In genomic region chr2:144382848-144383247, GRCh38 we compare ENCODE assay signal across 8 cellular contexts.
A peak's percentile ranks its signal among the peaks of the same experiment; 100 is the strongest.
DNase-seq lines count a peak whose midpoint lies in the region; ATAC-seq, FAIRE-seq and TF ChIP-seq lines count a peak whose summit lies in the region.

No MANE protein-coding gene starts in this region.

- no peaks in the 10 kb centered on the region for H3K36me3 Mint-ChIP-seq in activated T-cell treated with anti-CD3 and anti-CD28 coated beads, Interleukin-2, amount 50 U/mL, for 24 hours (ENCODE audit: low read depth)
- no peaks in the 10 kb centered on the region for H3K36me3 Mint-ChIP-seq in T-cell
- no peaks in the 10 kb centered on the region for H3K36me3 Mint-ChIP-seq in natural killer cell

- no peak for DNase-seq in activated T-cell treated with anti-CD3 and anti-CD28 coated beads, Interleukin-2, amount 50 U/mL, for 24 hours
- DNase-seq in activated T-cell treated with anti-CD3 and anti-CD28 coated beads for 4 hours (no peak), T-cell (peak in 21 of 34 experiments; percentile 0 to 66 (median 21)), natural killer cell (no peak), DMS114 treated with DMSO at 0.1 percent for 48 hours (lab: John Stamatoyannopoulos, UW; ENCODE audit: unreplicated experiment) (no peak), amniotic stem cell (lab: John Stamatoyannopoulos, UW) (no peak), urothelium cell line (ENCODE audit: low spot score) (no peak)

- CTCF ChIA-PET in T-cell (lab: Charles Lee), result interaction anchor here in 1 of 2 donors (0.6 to 0.9 kb wide), 3 partner anchors 16 to 854 kb away, joined by 4 read pairs; no protein-coding TSS in a partner anchor

- no peak for TF ChIP-seq CTCF in natural killer cell (IDR thresholded peaks at IDR 0.05)

- intact Hi-C loops in natural killer cell (cut with micrococcal nuclease), result loop anchor here (2.0 to 5.0 kb wide), 2 partner anchors 58 to 124 kb away; no protein-coding TSS in a partner anchor

- POLR2A ChIA-PET in T-cell (lab: Charles Lee), result interaction anchor here (0.5 to 1.0 kb wide), 3 partner anchors 52 to 111 kb away, joined by 3 to 5 read pairs (median 3); no protein-coding TSS in a partner anchor

- no peak for FAIRE-seq in urothelium cell line (lab: Jason Lieb, UNC)

- H3K4me1 Mint-ChIP-seq in activated T-cell treated with anti-CD3 and anti-CD28 coated beads, Interleukin-2, amount 50 U/mL, for 24 hours (ENCODE audit: low read depth), result peaks cover 51% of the 10 kb centered on the region
- H3K4me1 Mint-ChIP-seq in T-cell (peaks cover 27 to 31% (median 27%) of the 10 kb centered on the region in 3 donors), natural killer cell (peaks cover 58 to 65% of the 10 kb centered on the region in 2 donors)

- H3K27me3 Mint-ChIP-seq in activated T-cell treated with anti-CD3 and anti-CD28 coated beads, Interleukin-2, amount 50 U/mL, for 24 hours, result no peaks in the 10 kb centered on the region
- H3K27me3 Mint-ChIP-seq in T-cell, result peaks cover 0 to 4% of the 10 kb centered on the region in 2 donors
- H3K27me3 Mint-ChIP-seq in natural killer cell (ENCODE audit: low read depth in 2 of 2), result no peaks in the 10 kb centered on the region

- ATAC-seq in HG02981 (IDR thresholded peaks at IDR 0.05; ENCODE audit: unreplicated experiment), result peak; percentile 99
- ATAC-seq in T-cell (replicated peaks in 1 of 4), result peak; percentile 80 to 98 (median 94)
- peak; percentile 86 to 96 (median 91) for ATAC-seq in natural killer cell

- H3K4me3 Mint-ChIP-seq in activated T-cell treated with anti-CD3 and anti-CD28 coated beads, Interleukin-2, amount 50 U/mL, for 24 hours, result no peak overlapping the region
- H3K4me3 Mint-ChIP-seq in T-cell, result peak overlapping the region in 1 of 3 donors; percentile 55
- peak overlapping the region; percentile 36 for H3K4me3 Mint-ChIP-seq in natural killer cell

- peak overlapping the region; percentile 38 for H3K27ac Mint-ChIP-seq in activated T-cell treated with anti-CD3 and anti-CD28 coated beads, Interleukin-2, amount 50 U/mL, for 24 hours
- H3K27ac Mint-ChIP-seq in T-cell (peak overlapping the region in 1 of 2 donors; percentile 44), natural killer cell (peak overlapping the region; percentile 61 to 87)

- no peaks in the 10 kb centered on the region for H3K9me3 Mint-ChIP-seq in activated T-cell treated with anti-CD3 and anti-CD28 coated beads, Interleukin-2, amount 50 U/mL, for 24 hours
- H3K9me3 Mint-ChIP-seq in T-cell (no peaks in the 10 kb centered on the region), natural killer cell (no peaks in the 10 kb centered on the region)

Comparison
In these comparisons a context has a peak if more than half of its experiments do, and no peak if none do; other contexts are left out.
1. DNase-seq: peak in T-cell (21 of 34); none in activated T-cell treated with anti-CD3 and anti-CD28 coated beads, Interleukin-2, amount 50 U/mL, for 24 hours (single experiment), activated T-cell treated with anti-CD3 and anti-CD28 coated beads for 4 hours (single experiment), natural killer cell (single experiment), DMS114 treated with DMSO at 0.1 percent for 48 hours (single experiment), amniotic stem cell (single experiment) and urothelium cell line (single experiment).
2. Peak in every context shown above with its lines, with median percentiles within 50 percentile points of each other: ATAC-seq.